20 cellular contexts compared by ENCODE assay signal in the genomic region with DNA sequence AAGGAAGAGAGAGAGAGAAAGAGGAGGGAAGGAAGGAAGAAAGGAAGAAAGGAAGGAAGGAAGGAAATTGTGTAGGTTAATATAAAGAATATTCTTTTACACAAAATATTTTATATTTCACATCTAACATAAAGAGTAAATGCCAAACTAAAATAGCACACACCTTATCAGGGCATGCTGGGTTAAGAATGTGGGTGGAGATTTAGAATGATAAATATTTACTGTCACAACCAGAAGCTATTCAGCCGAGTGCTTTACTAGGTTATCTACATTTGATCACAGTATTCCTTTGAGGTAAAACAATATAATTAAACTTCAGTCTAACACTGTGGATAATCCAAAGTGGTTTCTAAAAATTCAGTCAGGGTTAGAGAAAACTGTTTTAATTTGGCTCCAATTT.
DNase-seq lines count a peak whose midpoint lies in the region; ATAC-seq, FAIRE-seq and TF ChIP-seq lines count a peak whose summit lies in the region.
"Had no signal": no experiment of that assay in that cellular context is flagged by ENCODE, and none has a peak within 500 bp of the region (broad histone marks: within the 10 kb centered on the region; RNA-seq: fewer than 3 reads in every experiment).

No MANE protein-coding gene starts in this region.

- TF ChIP-seq POLR2A in erythroblast (IDR thresholded peaks at IDR 0.05; ENCODE audit: low read length) = no peak
- no peak for TF ChIP-seq POLR2A in GM12892 (IDR thresholded peaks at IDR 0.05; ENCODE audit: low read depth, low read length)

- no peaks in the 10 kb centered on the region for H3K9me3 Mint-ChIP-seq in activated naive CD8-positive, alpha-beta T cell (ENCODE audit: low read depth)
- H3K9me3 Mint-ChIP-seq in activated naive CD8-positive, alpha-beta T cell treated with anti-CD3 and anti-CD28 coated beads, Interleukin-2, amount 50 U/mL, for 24 hours = peaks cover 6% of the 10 kb centered on the region
- peaks cover 5% of the 10 kb centered on the region for H3K9me3 Mint-ChIP-seq in activated naive CD8-positive, alpha-beta T cell treated with anti-CD3 and anti-CD28 coated beads for 36 hours
- H3K9me3 Mint-ChIP-seq in type B pancreatic cell = peaks cover 4% of the 10 kb centered on the region

- H3K9me3 ChIP-seq in Loucy (ENCODE audit: insufficient read depth, low read depth, low read length) = no peaks in the 10 kb centered on the region
- H3K9me3 ChIP-seq: HAP-1 had no signal

- peaks cover 22% of the 10 kb centered on the region for H3K4me1 ChIP-seq in Loucy (ENCODE audit: insufficient read depth, low read length, poor library complexity, severe bottlenecking)
- H3K4me1 ChIP-seq: adrenal gland had no signal

- H3K27me3 ChIP-seq in Loucy (ENCODE audit: insufficient read depth, low read length, poor library complexity, severe bottlenecking) = no peaks in the 10 kb centered on the region
- H3K27me3 ChIP-seq: adrenal gland had no signal

- H3K27me3 Mint-ChIP-seq in activated naive CD8-positive, alpha-beta T cell = no peaks in the 10 kb centered on the region
- no peaks in the 10 kb centered on the region for H3K27me3 Mint-ChIP-seq in activated naive CD8-positive, alpha-beta T cell treated with anti-CD3 and anti-CD28 coated beads, Interleukin-2, amount 50 U/mL, for 24 hours
- no peaks in the 10 kb centered on the region for H3K27me3 Mint-ChIP-seq in activated naive CD8-positive, alpha-beta T cell treated with anti-CD3 and anti-CD28 coated beads for 36 hours
- no peaks in the 10 kb centered on the region for H3K27me3 Mint-ChIP-seq in type B pancreatic cell

- peak overlapping the region; percentile 66 for H3K4me3 Mint-ChIP-seq in activated naive CD8-positive, alpha-beta T cell
- H3K4me3 Mint-ChIP-seq in activated naive CD8-positive, alpha-beta T cell treated with anti-CD3 and anti-CD28 coated beads, Interleukin-2, amount 50 U/mL, for 24 hours = no peak overlapping the region
- H3K4me3 Mint-ChIP-seq in activated naive CD8-positive, alpha-beta T cell treated with anti-CD3 and anti-CD28 coated beads for 36 hours = peak overlapping the region; percentile 53
- H3K4me3 Mint-ChIP-seq in type B pancreatic cell = peak overlapping the region; percentile 46

- no peaks in the 10 kb centered on the region for H3K36me3 Mint-ChIP-seq in activated naive CD8-positive, alpha-beta T cell
- H3K36me3 Mint-ChIP-seq in activated naive CD8-positive, alpha-beta T cell treated with anti-CD3 and anti-CD28 coated beads, Interleukin-2, amount 50 U/mL, for 24 hours (ENCODE audit: low read depth) = no peaks in the 10 kb centered on the region
- H3K36me3 Mint-ChIP-seq in activated naive CD8-positive, alpha-beta T cell treated with anti-CD3 and anti-CD28 coated beads for 36 hours = no peaks in the 10 kb centered on the region
- peaks cover 17% of the 10 kb centered on the region for H3K36me3 Mint-ChIP-seq in type B pancreatic cell

- no peaks in the 10 kb centered on the region for H4K20me1 ChIP-seq in Loucy (ENCODE audit: insufficient read depth, low read length, poor library complexity, severe bottlenecking)

- TF ChIP-seq CTCF in Loucy (conservative IDR thresholded peaks at IDR 0.05; ENCODE audit: low read length) (no peak), type B pancreatic cell (conservative IDR thresholded peaks at IDR 0.05) (no peak)

- no peaks in the 10 kb centered on the region for H3K36me3 ChIP-seq in Loucy (ENCODE audit: insufficient read depth, low read length)
- H3K36me3 ChIP-seq: adrenal gland, HAP-1, WERI-Rb-1 had no signal

- FAIRE-seq in GM12892 (lab: Jason Lieb, UNC) = no peak

- H3K4me2 ChIP-seq in Loucy (ENCODE audit: low read depth, low read length, poor library complexity, severe bottlenecking) = peak overlapping the region; percentile 78

- H3K79me2 ChIP-seq in Loucy (ENCODE audit: insufficient read depth, low read length) = no peaks in the 10 kb centered on the region

- peak overlapping the region; percentile 75 for H3K9ac ChIP-seq in Loucy (ENCODE audit: low read depth, low read length, poor library complexity, severe bottlenecking)

- no peaks in the 10 kb centered on the region for H3F3A ChIP-seq in Loucy (ENCODE audit: low read depth)

- peak overlapping the region; percentile 33; the same call in 1 of the 2 replicates for H2AFZ ChIP-seq in Loucy (ENCODE audit: low read length)

- no peak for ATAC-seq in activated naive CD8-positive, alpha-beta T cell treated with anti-CD3 and anti-CD28 coated beads, Interleukin-2, amount 50 U/mL, for 24 hours
- no peak for ATAC-seq in HG02973 (IDR thresholded peaks at IDR 0.05; ENCODE audit: unreplicated experiment)
- ATAC-seq: right cardiac atrium had no signal

- peak overlapping the region; percentile 85 for H3K27ac Mint-ChIP-seq in activated naive CD8-positive, alpha-beta T cell
- no peak overlapping the region for H3K27ac Mint-ChIP-seq in activated naive CD8-positive, alpha-beta T cell treated with anti-CD3 and anti-CD28 coated beads, Interleukin-2, amount 50 U/mL, for 24 hours
- peak overlapping the region; percentile 76 for H3K27ac Mint-ChIP-seq in activated naive CD8-positive, alpha-beta T cell treated with anti-CD3 and anti-CD28 coated beads for 36 hours
- peak overlapping the region; percentile 37 for H3K27ac Mint-ChIP-seq in type B pancreatic cell

- DNase-seq in activated naive CD8-positive, alpha-beta T cell treated with anti-CD3 and anti-CD28 coated beads, Interleukin-2, amount 50 U/mL, for 24 hours = no peak
- no peak for DNase-seq in activated naive CD8-positive, alpha-beta T cell treated with anti-CD3 and anti-CD28 coated beads for 36 hours
- DNase-seq in type B pancreatic cell (ENCODE audit: extremely low spot score, unreplicated experiment) (no peak), erythroblast (lab: John Stamatoyannopoulos, UW) (no peak), GM12892 (ENCODE audit: insufficient read length) (no peak)
- DNase-seq: adrenal gland; AML-193; central memory CD4-positive, alpha-beta T cell; DMS153; effector CD8-positive, alpha-beta T cell; kidney glomerular epithelial cell; NCI-H2029 treated with DMSO at 0.1 percent for 48 hours; NCI-H526; occipital lobe; right cardiac atrium; WERI-Rb-1 had no signal

- H3K4me1 Mint-ChIP-seq in activated naive CD8-positive, alpha-beta T cell (ENCODE audit: low read depth) = peaks cover 56% of the 10 kb centered on the region
- H3K4me1 Mint-ChIP-seq in activated naive CD8-positive, alpha-beta T cell treated with anti-CD3 and anti-CD28 coated beads, Interleukin-2, amount 50 U/mL, for 24 hours = peaks cover 32% of the 10 kb centered on the region
- peaks cover 35% of the 10 kb centered on the region for H3K4me1 Mint-ChIP-seq in activated naive CD8-positive, alpha-beta T cell treated with anti-CD3 and anti-CD28 coated beads for 36 hours
- peaks cover 16% of the 10 kb centered on the region for H3K4me1 Mint-ChIP-seq in type B pancreatic cell (ENCODE audit: unreplicated experiment)

- H3K4me3 ChIP-seq in Loucy (ENCODE audit: low read length, poor library complexity, severe bottlenecking) = peak overlapping the region; percentile 65
- H3K4me3 ChIP-seq: adrenal gland, HAP-1 had no signal

- no peaks in the 10 kb centered on the region for H3K9me2 ChIP-seq in Loucy (replicated peaks; ENCODE audit: low read depth, low read length)
